ENCODE assay signal across 39 cellular contexts in the genomic region with DNA sequence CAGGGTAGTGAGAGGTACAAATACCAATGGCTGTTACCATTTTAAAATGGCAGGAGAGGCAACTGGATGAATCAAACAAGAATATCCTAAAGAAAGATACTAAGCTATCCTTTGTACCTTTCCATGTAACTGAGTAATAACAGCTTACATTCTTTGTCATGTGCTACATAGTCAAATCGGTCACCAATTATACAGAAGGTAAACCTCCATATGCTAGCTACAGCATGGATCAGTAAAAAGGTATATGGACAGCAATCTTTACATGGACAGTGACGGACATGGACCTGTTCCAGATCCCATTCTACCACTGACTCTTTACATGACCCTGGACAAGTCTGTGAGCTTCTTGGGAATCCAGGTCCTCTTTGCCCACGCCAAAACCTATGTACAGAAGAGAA. TPM values are rescaled to one million over a fixed set of nuclear protein-coding genes. Genes with fewer than 3 reads are reported as not detected.
"Had no signal": no experiment of that assay in that cellular context is flagged by ENCODE, and none has a peak within 500 bp of the region (broad histone marks: within the 10 kb centered on the region; RNA-seq: fewer than 3 reads in every experiment).

No MANE protein-coding gene starts in this region.

- H3K4me3 ChIP-seq: MG63 had no signal

- DNase-seq: Kasumi-1, MG63, MM.1S, MV-4-11, NCI-H1048, NCI-H1092, NCI-H1092 treated with DMSO at 0.1 percent for 48 hours, NCI-H1105, NCI-H1105 treated with DMSO at 0.1 percent for 48 hours, NCI-H1417, NCI-H1417 treated with DMSO at 0.1 percent for 48 hours, NCI-H1436, NCI-H1436 treated with DMSO at 0.1 percent for 48 hours, NCI-H146, NCI-H1694, NCI-H1694 treated with DMSO at 0.1 percent for 48 hours, NCI-H187, NCI-H187 treated with DMSO at 0.1 percent for 48 hours, NCI-H1930, NCI-H2029, NCI-H2029 treated with DMSO at 0.1 percent for 48 hours, NCI-H2081, NCI-H2081 treated with DMSO at 0.1 percent for 48 hours, NCI-H2107, NCI-H2171, NCI-H2171 treated with DMSO at 0.1 percent for 48 hours, NCI-H2227 treated with DMSO at 0.1 percent for 48 hours, NCI-H226, NCI-H345, NCI-H446, NCI-H446 treated with DMSO at 0.1 percent for 48 hours, NCI-H510A, NCI-H510A treated with DMSO at 0.1 percent for 48 hours, NCI-H524, NCI-H524 treated with DMSO at 0.1 percent for 48 hours had no signal

- H3K9me3 ChIP-seq: MG63 had no signal

- H3K27me3 ChIP-seq: MG63 had no signal

RNA-seq across cellular contexts. Expression of a gene that starts 28.6 kb away (rescaled TPM):
- total RNA-seq: LHCN-M2, M059J, MCF 10A, NCI-H460 had no signal

RNA-seq across cellular contexts. Expression of a gene that starts 54.9 kb away (rescaled TPM):
- total RNA-seq: LHCN-M2, M059J had no signal

RNA-seq across cellular contexts. Expression of a gene that starts 55.3 kb away (rescaled TPM):
- total RNA-seq: LHCN-M2, M059J, MCF 10A, NCI-H460 had no signal
